Comparison of ENCODE assay signal across 29 cellular contexts in the genomic region with DNA sequence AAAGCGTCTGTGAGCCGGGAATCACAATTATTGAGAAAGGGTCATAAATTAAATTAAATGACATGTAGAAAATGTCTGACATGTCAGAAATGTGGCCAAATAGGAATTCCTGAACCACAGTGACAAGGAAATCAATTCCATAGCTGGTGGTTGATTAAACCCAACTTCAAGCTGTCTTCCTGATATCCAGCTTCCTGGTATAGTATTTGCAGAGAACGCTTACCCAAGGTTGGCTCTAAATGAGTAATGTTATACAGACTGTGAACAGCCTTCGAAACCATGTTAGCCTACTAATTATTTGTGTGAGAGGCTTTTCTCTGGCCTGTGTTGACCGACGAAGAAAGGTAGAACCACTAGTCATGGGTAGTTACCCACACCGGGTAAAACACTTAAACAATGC.
"Had no signal": no experiment of that assay in that cellular context is flagged by ENCODE, and none has a peak within 500 bp of the region (broad histone marks: within the 10 kb centered on the region; RNA-seq: fewer than 3 reads in every experiment).

No MANE protein-coding gene starts in this region.

- ATAC-seq: activated CD4-positive, alpha-beta T cell treated with anti-CD3 and anti-CD28 coated beads for 36 hours; activated CD8-positive, alpha-beta memory T cell treated with anti-CD3 and anti-CD28 coated beads, Interleukin-2, amount 10 ng/mL, durations not matched to agents 7 days and 5 days; activated CD8-positive, alpha-beta T cell treated with anti-CD3 and anti-CD28 coated beads, Interleukin-2, amount 10 ng/mL, durations not matched to agents 7 days and 5 days; activated naive CD8-positive, alpha-beta T cell treated with anti-CD3 and anti-CD28 coated beads, Interleukin-2, amount 50 U/mL, for 24 hours; effector memory CD8-positive, alpha-beta T cell; gastrocnemius medialis had no signal

- H3K27me3 Mint-ChIP-seq: activated CD4-positive, alpha-beta memory T cell treated with anti-CD3 and anti-CD28 coated beads for 36 hours; activated naive CD4-positive, alpha-beta T cell treated with anti-CD3 and anti-CD28 coated beads, Interleukin-2, amount 50 U/mL, for 24 hours; activated naive CD8-positive, alpha-beta T cell treated with anti-CD3 and anti-CD28 coated beads, Interleukin-2, amount 50 U/mL, for 24 hours; effector memory CD8-positive, alpha-beta T cell had no signal

- H3K4me3 ChIP-seq: esophagus muscularis mucosa, gastrocnemius medialis had no signal

- H3K36me3 ChIP-seq: esophagus muscularis mucosa, gastrocnemius medialis had no signal

- H3K4me1 Mint-ChIP-seq: activated CD4-positive, alpha-beta T cell treated with anti-CD3 and anti-CD28 coated beads for 36 hours; activated CD4-positive, alpha-beta T cell treated with anti-CD3 and anti-CD28 coated beads, Interleukin-2, amount 10 ng/mL, durations not matched to agents 24 days and 14 days; activated CD8-positive, alpha-beta memory T cell treated with anti-CD3 and anti-CD28 coated beads, Interleukin-2, amount 10 ng/mL, durations not matched to agents 7 days and 5 days; activated naive CD4-positive, alpha-beta T cell treated with anti-CD3 and anti-CD28 coated beads, Interleukin-2, amount 50 U/mL, for 24 hours; activated naive CD8-positive, alpha-beta T cell treated with anti-CD3 and anti-CD28 coated beads for 36 hours; activated naive CD8-positive, alpha-beta T cell treated with anti-CD3 and anti-CD28 coated beads, Interleukin-2, amount 50 U/mL, for 24 hours had no signal

- H3K36me3 Mint-ChIP-seq: activated CD4-positive, alpha-beta memory T cell treated with anti-CD3 and anti-CD28 coated beads for 36 hours; activated CD8-positive, alpha-beta memory T cell treated with anti-CD3 and anti-CD28 coated beads, Interleukin-2, amount 10 ng/mL, durations not matched to agents 7 days and 5 days; activated naive CD4-positive, alpha-beta T cell treated with anti-CD3 and anti-CD28 coated beads, Interleukin-2, amount 50 U/mL, for 24 hours; activated naive CD8-positive, alpha-beta T cell treated with anti-CD3 and anti-CD28 coated beads for 36 hours had no signal

- H3K27ac Mint-ChIP-seq: activated CD4-positive, alpha-beta memory T cell treated with anti-CD3 and anti-CD28 coated beads for 36 hours; activated CD4-positive, alpha-beta T cell treated with anti-CD3 and anti-CD28 coated beads for 36 hours; activated CD4-positive, alpha-beta T cell treated with anti-CD3 and anti-CD28 coated beads, Interleukin-2, amount 10 ng/mL, durations not matched to agents 24 days and 14 days; activated CD8-positive, alpha-beta memory T cell treated with anti-CD3 and anti-CD28 coated beads, Interleukin-2, amount 10 ng/mL, durations not matched to agents 7 days and 5 days; activated CD8-positive, alpha-beta T cell treated with anti-CD3 and anti-CD28 coated beads, Interleukin-2, amount 10 ng/mL, durations not matched to agents 7 days and 5 days; activated naive CD4-positive, alpha-beta T cell treated with anti-CD3 and anti-CD28 coated beads for 36 hours; activated naive CD4-positive, alpha-beta T cell treated with anti-CD3 and anti-CD28 coated beads, Interleukin-2, amount 50 U/mL, for 24 hours; activated naive CD8-positive, alpha-beta T cell treated with anti-CD3 and anti-CD28 coated beads for 36 hours; activated naive CD8-positive, alpha-beta T cell treated with anti-CD3 and anti-CD28 coated beads, Interleukin-2, amount 50 U/mL, for 24 hours; activated T-helper 1 cell treated with anti-CD3 and anti-CD28 coated beads, Interleukin-12 subunit alpha, Interleukin-12 subunit beta, Interleukin-2, Interleukin-4 antibody, amounts not matched to agents 30 ng/mL and 10 ng/mL and 1 ng/mL, durations not matched to agents 14 hours and 24 hours and 36 hours; activated T-helper 2 cell treated with anti-CD3 and anti-CD28 coated beads, Interferon-gamma antibody, Interleukin-2, Interleukin-4, amounts not matched to agents 10 μg/mL and 5 μg/mL and 100 μg/mL, durations not matched to agents 14 hours and 24 hours and 36 hours; effector memory CD8-positive, alpha-beta T cell had no signal

- H3K27ac ChIP-seq: esophagus muscularis mucosa, foreskin keratinocyte, gastrocnemius medialis had no signal

- DNase-seq: activated CD4-positive, alpha-beta memory T cell treated with anti-CD3 and anti-CD28 coated beads for 36 hours; activated CD4-positive, alpha-beta T cell treated with anti-CD3 and anti-CD28 coated beads for 36 hours; activated CD4-positive, alpha-beta T cell treated with anti-CD3 and anti-CD28 coated beads, Interleukin-2, amount 10 ng/mL, durations not matched to agents 24 days and 14 days; activated CD4-positive, CD25-positive, alpha-beta regulatory T cell; activated CD4-positive, CD25-positive, alpha-beta regulatory T cell treated with anti-CD3 and anti-CD28 coated beads, Interleukin-2, amount 50 U/mL, for 72 hours; activated CD8-positive, alpha-beta memory T cell treated with anti-CD3 and anti-CD28 coated beads, Interleukin-2, amount 10 ng/mL, durations not matched to agents 7 days and 5 days; activated CD8-positive, alpha-beta memory T cell treated with anti-CD3 and anti-CD28 coated beads, Interleukin-2, amount 50 U/mL, for 4 hours; activated CD8-positive, alpha-beta T cell treated with anti-CD3 and anti-CD28 coated beads, Interleukin-2, amount 10 ng/mL, durations not matched to agents 7 days and 5 days; activated effector memory CD4-positive, alpha-beta T cell treated with anti-CD3 and anti-CD28 coated beads, Interleukin-2, amount 50 U/mL, for 16 hours; activated naive CD4-positive, alpha-beta T cell treated with anti-CD3 and anti-CD28 coated beads for 36 hours; activated naive CD8-positive, alpha-beta T cell treated with anti-CD3 and anti-CD28 coated beads for 36 hours; activated naive CD8-positive, alpha-beta T cell treated with anti-CD3 and anti-CD28 coated beads, Interleukin-2, amount 50 U/mL, for 24 hours; activated T-cell treated with anti-CD3 and anti-CD28 coated beads, Interleukin-2, amount 50 U/mL, for 1 hour; activated T-cell treated with anti-CD3 and anti-CD28 coated beads, Interleukin-2, amount 50 U/mL, for 48 hours; caudate nucleus; cortex of kidney; dermis blood vessel endothelial cell; effector CD4-positive, alpha-beta T cell; effector memory CD8-positive, alpha-beta T cell; erythroblast; gastrocnemius medialis; T-helper 2 cell had no signal

- H3K4me3 Mint-ChIP-seq: activated CD4-positive, alpha-beta memory T cell treated with anti-CD3 and anti-CD28 coated beads for 36 hours; activated CD4-positive, alpha-beta T cell treated with anti-CD3 and anti-CD28 coated beads for 36 hours; activated CD4-positive, alpha-beta T cell treated with anti-CD3 and anti-CD28 coated beads, Interleukin-2, amount 10 ng/mL, durations not matched to agents 24 days and 14 days; activated CD8-positive, alpha-beta memory T cell treated with anti-CD3 and anti-CD28 coated beads, Interleukin-2, amount 10 ng/mL, durations not matched to agents 7 days and 5 days; activated CD8-positive, alpha-beta T cell treated with anti-CD3 and anti-CD28 coated beads, Interleukin-2, amount 10 ng/mL, durations not matched to agents 7 days and 5 days; activated naive CD4-positive, alpha-beta T cell treated with anti-CD3 and anti-CD28 coated beads for 36 hours; activated naive CD4-positive, alpha-beta T cell treated with anti-CD3 and anti-CD28 coated beads, Interleukin-2, amount 50 U/mL, for 24 hours; activated naive CD8-positive, alpha-beta T cell treated with anti-CD3 and anti-CD28 coated beads for 36 hours; activated naive CD8-positive, alpha-beta T cell treated with anti-CD3 and anti-CD28 coated beads, Interleukin-2, amount 50 U/mL, for 24 hours; activated T-helper 1 cell treated with anti-CD3 and anti-CD28 coated beads, Interleukin-12 subunit alpha, Interleukin-12 subunit beta, Interleukin-2, Interleukin-4 antibody, amounts not matched to agents 30 ng/mL and 10 ng/mL and 1 ng/mL, durations not matched to agents 14 hours and 24 hours and 36 hours; effector memory CD8-positive, alpha-beta T cell had no signal

- H3K9me3 Mint-ChIP-seq: activated CD4-positive, alpha-beta memory T cell treated with anti-CD3 and anti-CD28 coated beads for 36 hours; activated CD4-positive, alpha-beta T cell treated with anti-CD3 and anti-CD28 coated beads, Interleukin-2, amount 10 ng/mL, durations not matched to agents 24 days and 14 days; activated naive CD4-positive, alpha-beta T cell treated with anti-CD3 and anti-CD28 coated beads for 36 hours; activated naive CD4-positive, alpha-beta T cell treated with anti-CD3 and anti-CD28 coated beads, Interleukin-2, amount 50 U/mL, for 24 hours; activated naive CD8-positive, alpha-beta T cell treated with anti-CD3 and anti-CD28 coated beads for 36 hours; activated naive CD8-positive, alpha-beta T cell treated with anti-CD3 and anti-CD28 coated beads, Interleukin-2, amount 50 U/mL, for 24 hours; activated T-helper 1 cell treated with anti-CD3 and anti-CD28 coated beads, Interleukin-12 subunit alpha, Interleukin-12 subunit beta, Interleukin-2, Interleukin-4 antibody, amounts not matched to agents 30 ng/mL and 10 ng/mL and 1 ng/mL, durations not matched to agents 14 hours and 24 hours and 36 hours; activated T-helper 2 cell treated with anti-CD3 and anti-CD28 coated beads, Interferon-gamma antibody, Interleukin-2, Interleukin-4, amounts not matched to agents 10 μg/mL and 5 μg/mL and 100 μg/mL, durations not matched to agents 14 hours and 24 hours and 36 hours had no signal

- H3K27me3 ChIP-seq: esophagus muscularis mucosa, foreskin keratinocyte, gastrocnemius medialis had no signal

- H3K9me3 ChIP-seq: esophagus muscularis mucosa, gastrocnemius medialis had no signal

- FAIRE-seq: astrocyte, colon had no signal
